Comparison of ENCODE assay signal across 8 cellular contexts in the genomic region with DNA sequence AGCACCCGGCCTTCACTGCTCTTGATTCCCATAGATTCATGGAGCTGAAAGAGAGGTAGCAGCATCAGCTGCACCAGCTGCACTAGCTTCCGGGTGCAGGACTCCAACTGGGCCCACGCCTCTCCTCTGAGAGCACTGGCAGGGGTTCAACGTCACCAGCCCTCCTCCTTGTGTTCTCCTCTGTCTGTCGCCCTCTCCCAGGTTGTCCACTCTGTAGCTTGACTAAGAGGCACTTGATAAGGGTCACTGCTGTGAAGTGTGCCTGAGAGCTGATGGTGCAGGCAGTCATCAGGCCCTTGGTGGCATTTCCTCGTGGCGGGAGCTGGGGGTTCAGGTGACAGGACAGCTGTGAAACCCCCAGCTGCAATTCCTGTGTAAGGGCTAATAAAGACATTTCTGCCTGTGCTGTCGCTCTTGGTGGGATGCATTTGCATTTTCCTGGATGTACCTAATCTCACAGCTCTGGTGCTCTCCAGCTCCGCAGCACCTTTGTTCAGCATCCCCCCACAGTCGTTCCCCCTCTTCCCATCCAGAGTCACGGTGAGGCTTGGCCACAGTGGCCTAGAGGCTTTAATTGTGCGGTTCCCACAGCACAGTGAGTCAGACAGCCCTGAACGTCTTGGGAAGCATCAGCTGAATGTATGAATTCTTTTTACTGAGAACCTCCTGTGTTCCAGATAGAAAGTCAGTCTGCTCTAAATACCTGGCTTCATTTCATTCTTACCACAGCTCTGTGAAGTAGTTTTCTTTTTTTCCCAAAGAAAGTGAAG. TPM values are rescaled to one million over a fixed set of nuclear protein-coding genes. Genes with fewer than 3 reads are reported as not detected.
A peak's percentile ranks its signal among the peaks of the same experiment; 100 is the strongest.
DNase-seq lines count a peak whose midpoint lies in the region; ATAC-seq and TF ChIP-seq lines count a peak whose summit lies in the region.

No MANE protein-coding gene starts in this region.

- H3K4me1 ChIP-seq in adrenal gland (replicated peaks in 1 of 2) (peaks cover 32 to 73% of the 10 kb centered on the region in 2 donors), lower lobe of right lung (peaks cover 53% of the 10 kb centered on the region)

- TF ChIP-seq CTCF in AG10803 (conservative IDR thresholded peaks at IDR 0.05; ENCODE audit: low read length) (no peak), adrenal gland (IDR thresholded peaks at IDR 0.05) (no peak), lower lobe of right lung (IDR thresholded peaks at IDR 0.05) (no peak)

- intact Hi-C loops in adrenal gland (cut with DNase I) = no loop called here
- intact Hi-C loops in lower lobe of right lung (cut with DNase I) = no loop called here

- H3K36me3 ChIP-seq in adrenal gland (replicated peaks in 1 of 2) (no peaks in the 10 kb centered on the region), lower lobe of right lung (no peaks in the 10 kb centered on the region)

- ATAC-seq in lower lobe of right lung = peak; percentile 95 to 96
- ATAC-seq in GM18858 (IDR thresholded peaks at IDR 0.05; ENCODE audit: unreplicated experiment) = no peak
- ATAC-seq in HG02938 (IDR thresholded peaks at IDR 0.05; ENCODE audit: unreplicated experiment) = no peak

- TF ChIP-seq POLR2A in adrenal gland (IDR thresholded peaks at IDR 0.05) = no peak

- H3K4me3 ChIP-seq in AG10803 (ENCODE audit: low read length) = no peak overlapping the region
- H3K4me3 ChIP-seq in adrenal gland = no peak overlapping the region
- H3K4me3 ChIP-seq in lower lobe of right lung = no peak overlapping the region

- peak overlapping the region in 4 of 5 donors; percentile 49 to 85 (median 78) for H3K27ac ChIP-seq in adrenal gland
- H3K27ac ChIP-seq in lower lobe of right lung = no peak overlapping the region

- 52 to 60% (median 56%) methylated on average over 9 to 13 of the region's 13 CpGs for WGBS in adrenal gland, 4 donors

- no peaks in the 10 kb centered on the region for H3K27me3 ChIP-seq in adrenal gland
- H3K27me3 ChIP-seq in lower lobe of right lung (ENCODE audit: low read depth) = no peaks in the 10 kb centered on the region

- H3K9me3 ChIP-seq in adrenal gland (replicated peaks in 1 of 3) = no peaks in the 10 kb centered on the region
- no peaks in the 10 kb centered on the region for H3K9me3 ChIP-seq in lower lobe of right lung

- peak; percentile 68 for DNase-seq in AG10803 (ENCODE audit: low read depth)
- peak; percentile 94 for DNase-seq in NCI-H187 treated with DMSO at 0.1 percent for 48 hours (lab: John Stamatoyannopoulos, UW)
- peak in 4 of 7 donors; percentile 46 to 60 (median 54) for DNase-seq in adrenal gland
- peak; percentile 87 for DNase-seq in lower lobe of right lung
- DNase-seq in medulla oblongata (ENCODE audit: extremely low spot score) = no peak
- DNase-seq in activated CD8-positive, alpha-beta memory T cell treated with anti-CD3 and anti-CD28 coated beads, Interleukin-2, amount 50 U/mL, for 4 hours = no peak

RNA-seq across cellular contexts. Expression of a gene that starts 28.5 kb away (rescaled TPM):
- total RNA-seq in adrenal gland (10 to 100 TPM; 29.5 to 79.1 (median 42.3) TPM), lower lobe of right lung (55.9 TPM)
- polyA plus RNA-seq in adrenal gland = 10 to 100 TPM; 29.1 to 98.1 (median 29.3) TPM

Comparison
In these comparisons a context has a peak if more than half of its experiments do, and no peak if none do; other contexts are left out.
1. DNase-seq: peak in AG10803 (single experiment), NCI-H187 treated with DMSO at 0.1 percent for 48 hours (single experiment), adrenal gland (4 of 7) and lower lobe of right lung (single experiment); none in medulla oblongata (single experiment) and activated CD8-positive, alpha-beta memory T cell treated with anti-CD3 and anti-CD28 coated beads, Interleukin-2, amount 50 U/mL, for 4 hours (single experiment).
2. ATAC-seq: peak in lower lobe of right lung (2 of 2); none in GM18858 (single experiment) and HG02938 (single experiment).